ENCODE assay signal across 8 cellular contexts in genomic region chrX:23756165-23756564, GRCh38. TPM values are rescaled to one million over a fixed set of nuclear protein-coding genes. Genes with fewer than 3 reads are reported as not detected.
A peak's percentile ranks its signal among the peaks of the same experiment; 100 is the strongest.
DNase-seq lines count a peak whose midpoint lies in the region; ATAC-seq, FAIRE-seq and TF ChIP-seq lines count a peak whose summit lies in the region.

No MANE protein-coding gene starts in this region.

- peak; percentile 55 to 60 (median 59) for TF ChIP-seq CTCF in GM12878 (IDR thresholded peaks at IDR 0.05 in 2 of 3, conservative IDR thresholded peaks at IDR 0.05 in 1 of 3; ENCODE audit: control insufficient read depth in 2 of 3, extremely low read depth in 1 of 3, insufficient read depth in 1 of 3, low read depth in 3 of 3, low read length in 3 of 3)

- intact Hi-C loops in GM12878 (cut with micrococcal nuclease; ENCODE audit: unreplicated experiment), result loop anchor here (1.0 to 2.0 kb wide), 3 partner anchors 17 to 146 kb away; partner anchors contain the start of gene SAT1

- no peak overlapping the region for H3K27ac ChIP-seq in GM12878 (ENCODE audit: control insufficient read depth, insufficient read depth)

- WGBS in GM12878 (ENCODE audit: insufficient coverage, insufficient replicate concordance, low lambda C conversion rate, missing lambda C conversion rate), result 1% methylated on average over 4 of the region's 4 CpGs

- no peaks in the 10 kb centered on the region for H4K20me1 ChIP-seq in GM12878 (ENCODE audit: control insufficient read depth, insufficient read depth)

- H3K79me2 ChIP-seq in GM12878 (ENCODE audit: control insufficient read depth, insufficient read depth, low read length), result no peaks in the 10 kb centered on the region

- CTCF ChIA-PET in GM12878 (lab: Yijun Ruan, JAX), result interaction anchor here (1.0 to 2.0 kb wide), 3 partner anchors 13 to 146 kb away, joined by 4 to 20 read pairs (median 12); no protein-coding TSS in a partner anchor

- BruUV-seq in GM12878 (replicated peaks; lab: Mats Ljungman, UMichigan), result no TSS peak

- POLR2A ChIA-PET in GM12878 (lab: Charles Lee), result interaction anchor here (1.0 kb wide), 1 partner anchor 13 kb away, joined by 3 read pairs; the partner anchor contains the start of gene ACOT9

- TF ChIP-seq EP300 in GM12878 (IDR thresholded peaks at IDR 0.05; ENCODE audit: borderline replicate concordance in 1 of 2, control insufficient read depth in 1 of 2, low read depth in 2 of 2, low read length in 2 of 2), result peak in 1 of 2 experiments; percentile 45; a peak in 2 of 4 replicates

- peak; percentile 65 for FAIRE-seq in GM12878 (lab: Jason Lieb, UNC)

- H3K4me1 ChIP-seq in GM12878 (ENCODE audit: control insufficient read depth, insufficient read depth, low read length), result no peaks in the 10 kb centered on the region

- TF ChIP-seq RAD21 in GM12878 (IDR thresholded peaks at IDR 0.05; ENCODE audit: insufficient read depth, low read depth, low read length), result peak; percentile 43

- H3K36me3 ChIP-seq in GM12878 (ENCODE audit: control insufficient read depth in 2 of 2, insufficient read depth in 2 of 2, low read length in 1 of 2), result no peaks in the 10 kb centered on the region

- peak; percentile 62 for ATAC-seq in GM21526 (IDR thresholded peaks at IDR 0.05; ENCODE audit: low FRiP score, unreplicated experiment)
- ATAC-seq in GM12878, result peak; percentile 93
- peak; percentile 90 for ATAC-seq in left lobe of liver

- H3K4me3 ChIP-seq in GM12878, result no peak overlapping the region

- no peaks in the 10 kb centered on the region for H3K9me3 ChIP-seq in GM12878 (replicated peaks; ENCODE audit: control insufficient read depth, insufficient read depth, low read length)

- H2AFZ ChIP-seq in GM12878 (ENCODE audit: control insufficient read depth, low read depth, low read length), result peak overlapping the region; percentile 21; the same call in 1 of the 2 replicates

- no peaks in the 10 kb centered on the region for H3K27me3 ChIP-seq in GM12878 (replicated peaks in 1 of 2; ENCODE audit: control insufficient read depth in 2 of 2, insufficient read depth in 2 of 2, low read length in 1 of 2)

- peak overlapping the region; percentile 5; the same call in 1 of the 2 replicates for H3K4me2 ChIP-seq in GM12878 (ENCODE audit: control insufficient read depth, insufficient read depth)

- TF ChIP-seq POLR2A in GM12878 (IDR thresholded peaks at IDR 0.05; ENCODE audit: low read depth, low read length), result no peak

- DNase-seq in DMS53 (lab: John Stamatoyannopoulos, UW), result peak; percentile 83
- DNase-seq in M059J (ENCODE audit: low read depth), result peak; percentile 65
- peak; percentile 50 for DNase-seq in T-helper 9 cell
- DNase-seq in GM12878 (ENCODE audit: low read depth, low spot score), result peak; percentile 50
- DNase-seq in left lobe of liver (ENCODE audit: low spot score), result peak; percentile 63
- peak; percentile 40 for DNase-seq in stimulated activated CD8-positive, alpha-beta memory T cell treated with anti-CD3 and anti-CD28 coated beads, Interleukin-15, amount 100 ng/mL, for 1 hour (ENCODE audit: low read depth)
- DNase-seq in cerebellum (ENCODE audit: low spot score), result no peak

- in situ Hi-C loops in GM12878 (cut with MboI), result loop anchor here (10.0 kb wide), 1 partner anchor 149 kb away; the partner anchor contains the start of genes APOO and CXorf58

- RAD21 ChIA-PET in GM12878 (lab: Charles Lee; ENCODE audit: unreplicated experiment), result interaction anchor here (2.1 kb wide), 1 partner anchor 145 kb away, joined by 22 read pairs; no protein-coding TSS in a partner anchor

- SMC1A ChIA-PET in GM12878 (lab: Charles Lee; ENCODE audit: uncharacterized antibody, unreplicated experiment), result interaction anchor here (2.0 kb wide), 1 partner anchor 146 kb away, joined by 7 read pairs; no protein-coding TSS in a partner anchor

- no peak overlapping the region for H3K9ac ChIP-seq in GM12878 (ENCODE audit: control insufficient read depth, insufficient read depth, low read length)

TF ChIP-seq in GM12878, 131 proteins besides CTCF, POLR2A, EP300 and RAD21 (continues in another document):
- no peak for TF ChIP-seq MYB (IDR thresholded peaks at IDR 0.05; ENCODE audit: borderline replicate concordance, low read depth, low read length)
- TF ChIP-seq SKIL (IDR thresholded peaks at IDR 0.05; ENCODE audit: low read depth, poor library complexity, severe bottlenecking), result no peak
- TF ChIP-seq MEF2A (IDR thresholded peaks at IDR 0.05; ENCODE audit: insufficient read depth, low read depth, low read length), result no peak
- TF ChIP-seq TAF1 (IDR thresholded peaks at IDR 0.05; ENCODE audit: borderline replicate concordance, low read depth, low read length), result no peak
- TF ChIP-seq ZBED1 (IDR thresholded peaks at IDR 0.05; ENCODE audit: borderline replicate concordance), result no peak
- TF ChIP-seq TCF12 (IDR thresholded peaks at IDR 0.05; ENCODE audit: low read depth, low read length), result no peak
- TF ChIP-seq YY1 (IDR thresholded peaks at IDR 0.05; ENCODE audit: low read depth, low read length), result peak; percentile 60; the same call in 1 of the 2 replicates
- peak; percentile 21; the same call in 1 of the 2 replicates for TF ChIP-seq JUNB (IDR thresholded peaks at IDR 0.05)

RNA-seq across cellular contexts. Expression of gene ACOT9, which starts 13.1 kb away (rescaled TPM):
- total RNA-seq in M059J (2014; rRNA removed; shearing (Covaris generic)), result 47.9 and 75.6 TPM in 2 replicates
- 57.0 and 59.2 TPM in 2 replicates for total RNA-seq in GM12878 (2013; cell fraction: nucleolus; rRNA removed)
- total RNA-seq in GM12878 (2014; rRNA removed) (21.1 and 22.0 TPM in 2 replicates), GM12878 (2014; rRNA removed; fragmentation: Illumina TruSeq; extraction: Trizol) (19.8 and 21.9 TPM in 2 replicates), GM12878 (2021) (16.9 and 17.4 TPM in 2 replicates), left lobe of liver (11.0 TPM), cerebellum (21.7 TPM)
- 9.7 TPM for polyA plus RNA-seq in GM12878 (2011; ENCODE audit: low read depth)
- polyA plus RNA-seq in GM12878 (2011; rRNA removed) (42.5 and 57.2 TPM in 2 replicates), GM12878 (2014; fragmentation: Illumina TruSeq; extraction: Trizol) (22.0 and 23.4 TPM in 2 replicates), GM12878 (2014; fragmentation: Nextera tagmentation; extraction: Ambion mirVana) (10 to 100 TPM; 23.7 to 24.5 TPM), GM12878 (2014; rRNA removed) (18.1 and 24.0 TPM in 2 replicates), GM12878 (2016; fragmentation: Nextera tagmentation; extraction: Ambion mirVana) (10 to 100 TPM; 22.8 to 24.5 TPM)
- 24.0 and 26.0 TPM in 2 replicates for polyA plus RNA-seq in GM12878 (2011; cell fraction: cytosol; rRNA removed)
- polyA plus RNA-seq in GM12878 (2011; cell fraction: nucleus; rRNA removed), result 36.2 and 39.5 TPM in 2 replicates
- 12.3 and 15.4 TPM in 2 replicates for polyA plus RNA-seq in GM12878 (2012)
- 22.1 and 25.5 TPM in 2 replicates for polyA minus RNA-seq in GM12878 (2011; rRNA and poly(A)+ RNA removed)
- polyA minus RNA-seq in GM12878 (2011; cell fraction: cytosol; rRNA and poly(A)+ RNA removed), result 8.4 and 8.7 TPM in 2 replicates
- polyA minus RNA-seq in GM12878 (2011; cell fraction: nucleus; rRNA and poly(A)+ RNA removed), result 13.7 and 18.1 TPM in 2 replicates

RNA-seq across cellular contexts. Expression of gene SAT1, which starts 26.8 kb away (rescaled TPM):
- 168 and 187 TPM in 2 replicates for total RNA-seq in M059J (2014; rRNA removed; shearing (Covaris generic))
- total RNA-seq in GM12878 (2013; cell fraction: nucleolus; rRNA removed), result 352 and 394 TPM in 2 replicates
- total RNA-seq in GM12878 (2014; rRNA removed), result 42.3 and 59.6 TPM in 2 replicates
- total RNA-seq in GM12878 (2014; rRNA removed; fragmentation: Illumina TruSeq; extraction: Trizol), result 55.9 and 59.3 TPM in 2 replicates
- 42.2 and 44.1 TPM in 2 replicates for total RNA-seq in GM12878 (2021)
- 105 TPM for polyA plus RNA-seq in GM12878 (2011; ENCODE audit: low read depth)
- polyA plus RNA-seq in GM12878 (2011; rRNA removed), result 234 and 346 TPM in 2 replicates
- polyA plus RNA-seq in GM12878 (2011; cell fraction: cytosol; rRNA removed), result 83.6 and 114 TPM in 2 replicates
- 314 and 466 TPM in 2 replicates for polyA plus RNA-seq in GM12878 (2011; cell fraction: nucleus; rRNA removed)
- 109 and 136 TPM in 2 replicates for polyA plus RNA-seq in GM12878 (2012)
- 69.0 and 93.5 TPM in 2 replicates for polyA plus RNA-seq in GM12878 (2014; fragmentation: Illumina TruSeq; extraction: Trizol)
- polyA plus RNA-seq in GM12878 (2014; fragmentation: Nextera tagmentation; extraction: Ambion mirVana), result 100 to 1,000 TPM; 155 to 162 TPM
- polyA plus RNA-seq in GM12878 (2014; rRNA removed), result 52.0 and 64.9 TPM in 2 replicates
- 10 to 100 TPM; 55.0 to 55.6 TPM for polyA plus RNA-seq in GM12878 (2016; fragmentation: Nextera tagmentation; extraction: Ambion mirVana)
- polyA minus RNA-seq in GM12878 (2011; rRNA and poly(A)+ RNA removed), result 57.9 and 63.6 TPM in 2 replicates
- polyA minus RNA-seq in GM12878 (2011; cell fraction: cytosol; rRNA and poly(A)+ RNA removed), result 19.1 and 20.5 TPM in 2 replicates
- 81.4 and 82.6 TPM in 2 replicates for polyA minus RNA-seq in GM12878 (2011; cell fraction: nucleus; rRNA and poly(A)+ RNA removed)
- 227 TPM for total RNA-seq in left lobe of liver
- 56.0 TPM for total RNA-seq in cerebellum
